10 cellular contexts compared by ENCODE assay signal in the genomic region with DNA sequence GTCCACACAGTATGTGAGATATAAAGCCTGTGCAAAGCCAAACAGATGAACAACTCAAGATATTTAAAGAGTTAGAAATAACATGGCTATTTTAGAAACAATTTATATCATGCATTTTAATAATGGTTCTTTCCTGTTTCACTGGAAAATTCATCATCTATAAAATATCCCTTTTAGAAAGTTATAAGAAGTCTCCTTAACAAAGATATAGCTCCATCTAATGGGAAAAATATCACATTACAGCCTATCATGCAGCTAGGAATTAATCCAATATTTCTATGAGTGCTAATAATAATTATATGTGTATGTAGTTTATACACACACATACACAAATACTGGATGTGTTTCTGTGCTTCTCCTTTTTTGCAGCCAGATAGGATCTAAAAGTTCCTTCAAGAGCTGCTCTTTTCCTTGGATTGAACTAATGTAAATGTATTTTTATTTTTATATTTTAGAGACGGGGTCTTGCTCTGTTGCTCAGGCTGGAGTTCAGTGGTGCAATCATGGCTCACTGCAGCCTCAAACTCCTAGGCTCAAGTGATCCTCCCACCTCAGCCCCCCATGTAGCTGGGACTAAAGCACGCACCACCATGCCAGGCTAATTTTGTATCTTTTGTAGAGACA. TPM values are rescaled to one million over a fixed set of nuclear protein-coding genes. Genes with fewer than 3 reads are reported as not detected.
DNase-seq lines count a peak whose midpoint lies in the region; ATAC-seq, FAIRE-seq and TF ChIP-seq lines count a peak whose summit lies in the region.
"Had no signal": no experiment of that assay in that cellular context is flagged by ENCODE, and none has a peak within 500 bp of the region (broad histone marks: within the 10 kb centered on the region; RNA-seq: fewer than 3 reads in every experiment).

No MANE protein-coding gene starts in this region.

- peaks cover 6% of the 10 kb centered on the region for H3K27me3 ChIP-seq in Panc1 (ENCODE audit: control insufficient read depth, insufficient read depth, low read length)
- H3K27me3 ChIP-seq: ovary had no signal

- H3K27ac ChIP-seq in A549: no peak overlapping the region
- H3K27ac ChIP-seq in Panc1 (ENCODE audit: low read length): no peak overlapping the region
- H3K27ac ChIP-seq: ovary had no signal

- TF ChIP-seq POLR2A in A549 (IDR thresholded peaks at IDR 0.05; ENCODE audit: low read length): no peak

- TF ChIP-seq RAD21 in A549 (conservative IDR thresholded peaks at IDR 0.05 in 1 of 2, IDR thresholded peaks at IDR 0.05 in 1 of 2): peak; percentile 46 to 55; a peak in 4 of 5 replicates

- H3K4me1 ChIP-seq in A549 (no peaks in the 10 kb centered on the region), Panc1 (ENCODE audit: control insufficient read depth, insufficient read depth, low read length) (no peaks in the 10 kb centered on the region)

- 85% methylated on average over 2 of the region's 2 CpGs for WGBS in A549 (ENCODE audit: missing lambda C conversion rate)

- BruUV-seq in Panc1 (replicated peaks; lab: Mats Ljungman, UMichigan): no TSS peak

- H3K36me3 ChIP-seq in Panc1 (ENCODE audit: control insufficient read depth, insufficient read depth, low read length): no peaks in the 10 kb centered on the region
- H3K36me3 ChIP-seq: ovary had no signal

- intact Hi-C loops in Panc1 (cut with micrococcal nuclease; ENCODE audit: unreplicated experiment): loop anchor here (1.0 kb wide), 1 partner anchor 434 kb away; no protein-coding TSS in a partner anchor

- no peak for FAIRE-seq in A549 (lab: Jason Lieb, UNC)

- POLR2A ChIA-PET in A549 (lab: Yijun Ruan, JAX): interaction anchor here (0.6 kb wide), 1 partner anchor 22 kb away, joined by 3 read pairs; a partner anchor contains a TSS
- POLR2A ChIA-PET in Panc1 (lab: Charles Lee): interaction anchor here (0.7 kb wide), 2 partner anchors 21 to 823 kb away, joined by 3 read pairs; a partner anchor contains a TSS

- H3K9me3 ChIP-seq in A549: no peaks in the 10 kb centered on the region
- H3K9me3 ChIP-seq in Panc1 (ENCODE audit: control insufficient read depth, insufficient read depth, low read depth, low read length): no peaks in the 10 kb centered on the region
- H3K9me3 ChIP-seq: ovary had no signal

- TF ChIP-seq CTCF in A549 (IDR thresholded peaks at IDR 0.05): peak; percentile 42
- peak; percentile 69; the same call in 1 of the 2 replicates for TF ChIP-seq CTCF in Panc1 (IDR thresholded peaks at IDR 0.05)
- TF ChIP-seq CTCF in fibroblast of pulmonary artery (IDR thresholded peaks at IDR 0.05; ENCODE audit: low read length, missing control alignments): peak; percentile 47

- CTCF ChIA-PET in A549 (lab: Yijun Ruan, JAX): interaction anchor here (0.6 to 3.0 kb wide), 14 partner anchors 8 to 446 kb away, joined by 3 to 27 read pairs (median 4); no protein-coding TSS in a partner anchor
- CTCF ChIA-PET in Panc1 (lab: Charles Lee): interaction anchor here (0.6 to 1.0 kb wide), 4 partner anchors 15 to 551 kb away, joined by 3 to 17 read pairs (median 4); no protein-coding TSS in a partner anchor

- no peak overlapping the region for H3K4me2 ChIP-seq in A549

- in situ Hi-C loops in Panc1 (cut with HindIII; ENCODE audit: low pct_unique_long_range_greater_than_20kb, low sequenced_read_pairs): no loop called here

- ATAC-seq in A549 (peak in 1 of 2 experiments; percentile 50; a peak in 2 of 6 replicates), Panc1 (0 out of 2 replicates have a peak, but pooled peaks have one; percentile 63), HG02642 (IDR thresholded peaks at IDR 0.05; ENCODE audit: poor library complexity, unreplicated experiment) (no peak)
- ATAC-seq: stimulated activated naive CD8-positive, alpha-beta T cell treated with anti-CD3 and anti-CD28 coated beads, Interleukin-15, Interleukin-2, amounts not matched to agents 100 U/mL and 50 U/mL, for 24 hours had no signal

- H3K4me3 ChIP-seq in A549 (no peak overlapping the region), Panc1 (ENCODE audit: low read depth in 2 of 2, low read length in 2 of 2) (no peak overlapping the region), fibroblast of pulmonary artery (replicated peaks; ENCODE audit: low read depth, low read length) (no peak overlapping the region)
- H3K4me3 ChIP-seq: ovary had no signal

- TF ChIP-seq EP300 in A549 (IDR thresholded peaks at IDR 0.05): no peak

- no peak for DNase-seq in A549 (ENCODE audit: low read depth in 1 of 2, low spot score in 1 of 2)
- DNase-seq in DMS53 treated with DMSO at 0.1 percent for 48 hours (lab: John Stamatoyannopoulos, UW; ENCODE audit: unreplicated experiment): peak; percentile 15
- no peak for DNase-seq in Panc1 (ENCODE audit: low read depth, low spot score)
- DNase-seq in fibroblast of pulmonary artery (ENCODE audit: low read depth): peak; percentile 55
- no peak for DNase-seq in mucosa of gallbladder (ENCODE audit: low spot score)
- no peak for DNase-seq in hypothalamus (lab: John Stamatoyannopoulos, UW)
- DNase-seq in effector CD8-positive, alpha-beta T cell (lab: John Stamatoyannopoulos, UW): no peak
- DNase-seq: ovary; stimulated activated naive CD8-positive, alpha-beta T cell treated with anti-CD3 and anti-CD28 coated beads, Interleukin-15, Interleukin-2, amounts not matched to agents 100 U/mL and 50 U/mL, for 24 hours had no signal

TF ChIP-seq in A549, 52 proteins besides CTCF, POLR2A, EP300 and RAD21:
- TF ChIP-seq HEYL (CRISPR knock-in tag; IDR thresholded peaks at IDR 0.05): no peak
- TF ChIP-seq SMC3 (IDR thresholded peaks at IDR 0.05): peak; percentile 43; the same call in 2 of the 3 replicates
- no peak for TF ChIP-seq MYC (IDR thresholded peaks at IDR 0.05; ENCODE audit: borderline replicate concordance, low read length)
- TF ChIP-seq MAFK (IDR thresholded peaks at IDR 0.05; ENCODE audit: partially characterized antibody): no peak

RNA-seq across cellular contexts. Expression of a gene that starts 21.6 kb away (rescaled TPM):
- polyA plus RNA-seq in A549 (2011; rRNA removed): 191 and 258 TPM in 2 replicates
- polyA plus RNA-seq in A549 (2012; cell fraction: cytosol; rRNA removed): 75.5 and 91.7 TPM in 2 replicates
- polyA plus RNA-seq in A549 (2012; cell fraction: nucleus; rRNA removed): 25.4 and 39.9 TPM in 2 replicates
- polyA plus RNA-seq in A549 (2017; fragmentation: RNase III; extraction: RNeasy Plus Mini Kit Qiagen cat#74134 plus additional on column Dnase treatment): 307 to 387 TPM (median 309 TPM) in 3 replicates
- polyA minus RNA-seq in A549 (2011; rRNA and poly(A)+ RNA removed): 4.8 and 5.5 TPM in 2 replicates
- total RNA-seq in Panc1 (2021; ENCODE audit: unreplicated experiment): 35.2 TPM
- 17.5 TPM for polyA plus RNA-seq in Panc1 (2012; ENCODE audit: insufficient read length)
- total RNA-seq in mucosa of gallbladder: 16.3 TPM

Comparison
In these comparisons a context has a peak if more than half of its experiments do, and no peak if none do; other contexts are left out.
1. DNase-seq: peak in DMS53 treated with DMSO at 0.1 percent for 48 hours (single experiment) and fibroblast of pulmonary artery (single experiment); none in A549 (0 of 2), Panc1 (single experiment), mucosa of gallbladder (single experiment), hypothalamus (0 of 51) and effector CD8-positive, alpha-beta T cell (single experiment).
2. Peak in every context shown above with its lines, with median percentiles within 50 percentile points of each other: CTCF ChIP-seq.